1 cellular context compared by ENCODE assay signal in genomic region chr12:56839489-56840442, GRCh38.
A peak's percentile ranks its signal among the peaks of the same experiment; 100 is the strongest.
TF ChIP-seq lines count a peak whose summit lies in the region.

No MANE protein-coding gene starts in this region.

TF ChIP-seq in K562, 482 proteins besides CTCF, POLR2A, EP300 and RAD21 (continued from another document):
- peak; percentile 57; the same call in 1 of the 2 replicates for TF ChIP-seq HMBOX1 (IDR thresholded peaks at IDR 0.05)
- TF ChIP-seq MAZ (CRISPR knock-in tag; conservative IDR thresholded peaks at IDR 0.05 in 1 of 2, IDR thresholded peaks at IDR 0.05 in 1 of 2), result peak in 1 of 2 experiments; percentile 73; a peak in 2 of 4 replicates
- peak; percentile 98 for TF ChIP-seq SMC3 (conservative IDR thresholded peaks at IDR 0.05; ENCODE audit: insufficient read depth, low read depth, low read length)
- TF ChIP-seq SRSF1 (IDR thresholded peaks at IDR 0.05; ENCODE audit: low read depth, low read length), result no peak
- TF ChIP-seq ZNF589 (CRISPR knock-in tag; IDR thresholded peaks at IDR 0.05; ENCODE audit: low read depth), result no peak
- TF ChIP-seq CBX5 (IDR thresholded peaks at IDR 0.05; ENCODE audit: borderline replicate concordance, low read depth), result no peak
- TF ChIP-seq SMARCC2 (IDR thresholded peaks at IDR 0.05; ENCODE audit: low read depth), result no peak
- peak; percentile 83 for TF ChIP-seq CC2D1A (IDR thresholded peaks at IDR 0.05)
- no peak for TF ChIP-seq ZNF707 (CRISPR knock-in tag; conservative IDR thresholded peaks at IDR 0.05)
